In genomic region chr1:234978397-234979291, GRCh38 we compare ENCODE assay signal across 8 cellular contexts.
A peak's percentile ranks its signal among the peaks of the same experiment; 100 is the strongest.
DNase-seq lines count a peak whose midpoint lies in the region; ATAC-seq and TF ChIP-seq lines count a peak whose summit lies in the region.

No MANE protein-coding gene starts in this region.

- H3K9ac ChIP-seq in fibroblast of lung (ENCODE audit: insufficient read depth, low read length), result peak overlapping the region; percentile 53

- H3K4me1 ChIP-seq in fibroblast of lung (ENCODE audit: control insufficient read depth, extremely low read depth, insufficient read depth, low read length), result peaks cover 42% of the 10 kb centered on the region
- H3K4me1 ChIP-seq in osteoblast (ENCODE audit: insufficient read depth, low read length), result peaks cover 64% of the 10 kb centered on the region

- no peaks in the 10 kb centered on the region for H4K20me1 ChIP-seq in fibroblast of lung (ENCODE audit: control insufficient read depth, extremely low read depth, insufficient read depth, low read length)
- no peaks in the 10 kb centered on the region for H4K20me1 ChIP-seq in osteoblast (ENCODE audit: insufficient read depth, low read length)

- H3K36me3 ChIP-seq in fibroblast of lung (ENCODE audit: control insufficient read depth, insufficient read depth, low read length) (no peaks in the 10 kb centered on the region), osteoblast (ENCODE audit: insufficient read depth, low read length) (no peaks in the 10 kb centered on the region)

- no peaks in the 10 kb centered on the region for H3K9me3 Mint-ChIP-seq in activated CD8-positive, alpha-beta memory T cell treated with anti-CD3 and anti-CD28 coated beads, Interleukin-2, amount 10 ng/mL, durations not matched to agents 7 days and 5 days (ENCODE audit: low read depth)
- no peaks in the 10 kb centered on the region for H3K9me3 Mint-ChIP-seq in activated CD8-positive, alpha-beta T cell treated with anti-CD3 and anti-CD28 coated beads, Interleukin-2, amount 10 ng/mL, durations not matched to agents 7 days and 5 days (ENCODE audit: insufficient read depth)

- peak overlapping the region; percentile 49 for H3K4me2 ChIP-seq in fibroblast of lung (ENCODE audit: extremely low read depth, insufficient read depth, low read length)
- peak overlapping the region; percentile 51 for H3K4me2 ChIP-seq in osteoblast (ENCODE audit: insufficient read depth, low read length)

- POLR2A ChIA-PET in activated CD8-positive, alpha-beta T cell treated with anti-CD3 and anti-CD28 coated beads, Interleukin-2, amount 10 ng/mL, durations not matched to agents 7 days and 5 days (lab: Charles Lee), result interaction anchor here (0.8 to 4.6 kb wide), 13 partner anchors 7 to 378 kb away, joined by 3 to 56 read pairs (median 8); partner anchors contain the start of gene IRF2BP2

- no peak overlapping the region for H2AFZ ChIP-seq in fibroblast of lung (ENCODE audit: low read length)
- no peak overlapping the region for H2AFZ ChIP-seq in osteoblast (ENCODE audit: low read length)

- peak overlapping the region; percentile 51 for H3K4me3 Mint-ChIP-seq in activated CD8-positive, alpha-beta memory T cell treated with anti-CD3 and anti-CD28 coated beads, Interleukin-2, amount 10 ng/mL, durations not matched to agents 7 days and 5 days
- peak overlapping the region; percentile 5 for H3K4me3 Mint-ChIP-seq in activated CD8-positive, alpha-beta T cell treated with anti-CD3 and anti-CD28 coated beads, Interleukin-2, amount 10 ng/mL, durations not matched to agents 7 days and 5 days

- no peaks in the 10 kb centered on the region for H3K27me3 Mint-ChIP-seq in activated CD8-positive, alpha-beta memory T cell treated with anti-CD3 and anti-CD28 coated beads, Interleukin-2, amount 10 ng/mL, durations not matched to agents 7 days and 5 days
- H3K27me3 Mint-ChIP-seq in activated CD8-positive, alpha-beta T cell treated with anti-CD3 and anti-CD28 coated beads, Interleukin-2, amount 10 ng/mL, durations not matched to agents 7 days and 5 days (ENCODE audit: low read depth), result no peaks in the 10 kb centered on the region

- CTCF ChIA-PET in activated CD8-positive, alpha-beta memory T cell treated with anti-CD3 and anti-CD28 coated beads, Interleukin-2, amount 10 ng/mL, durations not matched to agents 7 days and 5 days (lab: Charles Lee), result interaction anchor here (1.2 to 3.4 kb wide), 10 partner anchors 8 to 377 kb away, joined by 3 to 13 read pairs (median 6); no protein-coding TSS in a partner anchor
- CTCF ChIA-PET in activated CD8-positive, alpha-beta T cell treated with anti-CD3 and anti-CD28 coated beads, Interleukin-2, amount 10 ng/mL, durations not matched to agents 7 days and 5 days (lab: Charles Lee), result interaction anchor here (0.8 to 4.1 kb wide), 11 partner anchors 8 to 377 kb away, joined by 3 to 28 read pairs (median 7); no protein-coding TSS in a partner anchor

- H3K27ac ChIP-seq in fibroblast of lung (ENCODE audit: insufficient read depth, low read length) (peak overlapping the region; percentile 95), osteoblast (ENCODE audit: low read depth, low read length) (peak overlapping the region; percentile 100)

- peak; percentile 45 for ATAC-seq in activated CD8-positive, alpha-beta memory T cell treated with anti-CD3 and anti-CD28 coated beads, Interleukin-2, amount 10 ng/mL, durations not matched to agents 7 days and 5 days
- peak; percentile 60 for ATAC-seq in HG02763 (IDR thresholded peaks at IDR 0.05; ENCODE audit: unreplicated experiment)
- peak; percentile 9 for ATAC-seq in activated CD8-positive, alpha-beta T cell treated with anti-CD3 and anti-CD28 coated beads, Interleukin-2, amount 10 ng/mL, durations not matched to agents 7 days and 5 days

- TF ChIP-seq CTCF in fibroblast of lung (conservative IDR thresholded peaks at IDR 0.05 in 1 of 2, IDR thresholded peaks at IDR 0.05 in 1 of 2; ENCODE audit: low read depth in 1 of 2, low read length in 2 of 2), result no peak
- TF ChIP-seq CTCF in osteoblast (IDR thresholded peaks at IDR 0.05; ENCODE audit: extremely low read depth, low read depth, low read length), result no peak

- no peaks in the 10 kb centered on the region for H3K27me3 ChIP-seq in fibroblast of lung (ENCODE audit: control insufficient read depth, insufficient read depth, low read length)
- H3K27me3 ChIP-seq in osteoblast (ENCODE audit: insufficient read depth, low read length), result no peaks in the 10 kb centered on the region

- H3K4me3 ChIP-seq in fibroblast of lung (replicated peaks in 1 of 4; ENCODE audit: control extremely low read depth in 1 of 4, insufficient read depth in 1 of 4, low read depth in 3 of 4, low read length in 4 of 4) (no peak overlapping the region), osteoblast (ENCODE audit: insufficient read depth, low read length) (no peak overlapping the region)

- H3K79me2 ChIP-seq in fibroblast of lung (ENCODE audit: control insufficient read depth, insufficient read depth, low read length) (no peaks in the 10 kb centered on the region), osteoblast (ENCODE audit: insufficient read depth, low read length) (no peaks in the 10 kb centered on the region)

- H3K4me1 Mint-ChIP-seq in activated CD8-positive, alpha-beta memory T cell treated with anti-CD3 and anti-CD28 coated beads, Interleukin-2, amount 10 ng/mL, durations not matched to agents 7 days and 5 days, result peaks cover 73% of the 10 kb centered on the region
- peaks cover 72% of the 10 kb centered on the region for H3K4me1 Mint-ChIP-seq in activated CD8-positive, alpha-beta T cell treated with anti-CD3 and anti-CD28 coated beads, Interleukin-2, amount 10 ng/mL, durations not matched to agents 7 days and 5 days (ENCODE audit: low read depth)

- H3K36me3 Mint-ChIP-seq in activated CD8-positive, alpha-beta memory T cell treated with anti-CD3 and anti-CD28 coated beads, Interleukin-2, amount 10 ng/mL, durations not matched to agents 7 days and 5 days, result no peaks in the 10 kb centered on the region
- peaks cover 2% of the 10 kb centered on the region for H3K36me3 Mint-ChIP-seq in activated CD8-positive, alpha-beta T cell treated with anti-CD3 and anti-CD28 coated beads, Interleukin-2, amount 10 ng/mL, durations not matched to agents 7 days and 5 days (ENCODE audit: low read depth)

- DNase-seq in activated CD8-positive, alpha-beta memory T cell treated with anti-CD3 and anti-CD28 coated beads, Interleukin-2, amount 10 ng/mL, durations not matched to agents 7 days and 5 days, result peak; percentile 78
- DNase-seq in activated CD8-positive, alpha-beta memory T cell treated with anti-CD3 and anti-CD28 coated beads for 24 hours, result no peak
- DNase-seq in NCI-H2171 treated with DMSO at 0.1 percent for 48 hours (lab: John Stamatoyannopoulos, UW) (peak; percentile 90), fibroblast of lung (ENCODE audit: low read depth in 2 of 2) (peak; percentile 88 to 93), osteoblast (ENCODE audit: insufficient read length, low spot score, missing footprints) (no peak), ecto neural progenitor cell (ENCODE audit: low spot score) (no peak)
- peak; percentile 54 for DNase-seq in activated CD8-positive, alpha-beta T cell treated with anti-CD3 and anti-CD28 coated beads, Interleukin-2, amount 10 ng/mL, durations not matched to agents 7 days and 5 days

- H3K27ac Mint-ChIP-seq in activated CD8-positive, alpha-beta memory T cell treated with anti-CD3 and anti-CD28 coated beads, Interleukin-2, amount 10 ng/mL, durations not matched to agents 7 days and 5 days, result peak overlapping the region; percentile 88
- H3K27ac Mint-ChIP-seq in activated CD8-positive, alpha-beta T cell treated with anti-CD3 and anti-CD28 coated beads, Interleukin-2, amount 10 ng/mL, durations not matched to agents 7 days and 5 days, result peak overlapping the region; percentile 91

- H3K9me3 ChIP-seq in fibroblast of lung (ENCODE audit: control insufficient read depth, insufficient read depth, low read depth, low read length) (no peaks in the 10 kb centered on the region), osteoblast (ENCODE audit: low read depth, low read length) (no peaks in the 10 kb centered on the region)

Comparison
In these comparisons a context has a peak if more than half of its experiments do, and no peak if none do; other contexts are left out.
1. DNase-seq: peak in activated CD8-positive, alpha-beta memory T cell treated with anti-CD3 and anti-CD28 coated beads, Interleukin-2, amount 10 ng/mL, durations not matched to agents 7 days and 5 days (single experiment), NCI-H2171 treated with DMSO at 0.1 percent for 48 hours (single experiment), activated CD8-positive, alpha-beta T cell treated with anti-CD3 and anti-CD28 coated beads, Interleukin-2, amount 10 ng/mL, durations not matched to agents 7 days and 5 days (single experiment) and fibroblast of lung (2 of 2); none in activated CD8-positive, alpha-beta memory T cell treated with anti-CD3 and anti-CD28 coated beads for 24 hours (single experiment), osteoblast (single experiment) and ecto neural progenitor cell (single experiment).
2. ATAC-seq: peak in every context shown above with its lines; median percentile 60 in HG02763; 45 in activated CD8-positive, alpha-beta memory T cell treated with anti-CD3 and anti-CD28 coated beads, Interleukin-2, amount 10 ng/mL, durations not matched to agents 7 days and 5 days; 9 in activated CD8-positive, alpha-beta T cell treated with anti-CD3 and anti-CD28 coated beads, Interleukin-2, amount 10 ng/mL, durations not matched to agents 7 days and 5 days.